8 cellular contexts compared by ENCODE assay signal in the genomic region with DNA sequence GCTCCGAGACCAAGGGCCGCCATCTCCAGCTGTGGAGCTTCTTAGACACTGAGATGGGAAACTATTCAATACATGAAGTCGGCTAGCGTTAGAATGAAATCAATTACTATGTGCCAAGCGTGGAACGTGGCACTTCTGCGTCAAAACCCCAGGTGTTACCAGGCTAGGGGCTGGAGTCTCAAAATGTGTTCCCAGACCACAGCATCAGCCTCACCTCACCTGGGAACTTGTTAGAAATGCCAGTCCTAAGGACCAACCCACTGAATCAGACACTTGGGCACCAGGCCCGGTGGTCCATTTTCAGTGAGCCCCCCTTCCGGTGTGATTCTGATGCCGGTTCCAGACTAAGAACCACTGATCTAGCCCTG. TPM values are rescaled to one million over a fixed set of nuclear protein-coding genes. Genes with fewer than 3 reads are reported as not detected.
DNase-seq lines count a peak whose midpoint lies in the region; ATAC-seq and TF ChIP-seq lines count a peak whose summit lies in the region.

No MANE protein-coding gene starts in this region.

- 34 to 39% methylated on average over 10 of the region's 10 CpGs for WGBS in esophagus, 2 donors
- WGBS in trophoblast cell (ENCODE audit: extremely low coverage, insufficient coverage, insufficient read length) = no CpG with 5 or more reads among the region's 10 CpGs

- peak overlapping the region; percentile 6 for H3K4ac ChIP-seq in trophoblast cell (ENCODE audit: low read depth, low read length)

- H3K79me1 ChIP-seq in trophoblast cell (ENCODE audit: low read length) = peaks cover 52% of the 10 kb centered on the region

- peak overlapping the region; percentile 72 to 99 (median 94) for H3K27ac Mint-ChIP-seq in CD8-positive, alpha-beta memory T cell

- no peaks in the 10 kb centered on the region for H3K9me3 ChIP-seq in CD8-positive, alpha-beta memory T cell (ENCODE audit: low read length)
- no peaks in the 10 kb centered on the region for H3K9me3 ChIP-seq in esophagus (ENCODE audit: control insufficient read depth in 2 of 2, insufficient read depth in 1 of 2, low read depth in 1 of 2, low read length in 1 of 2)
- no peaks in the 10 kb centered on the region for H3K9me3 ChIP-seq in trophoblast cell (ENCODE audit: insufficient read depth, low read depth, low read length)

- ATAC-seq in HG03025 (IDR thresholded peaks at IDR 0.05; ENCODE audit: low FRiP score, unreplicated experiment) (no peak), left colon (no peak), HG02981 (IDR thresholded peaks at IDR 0.05; ENCODE audit: unreplicated experiment) (no peak)

- H3K4me3 Mint-ChIP-seq in CD8-positive, alpha-beta memory T cell = peak overlapping the region; percentile 84 to 94 (median 87)

- H3K14ac ChIP-seq in trophoblast cell (ENCODE audit: low read length) = peak overlapping the region; percentile 35

- H4K12ac ChIP-seq in trophoblast cell (ENCODE audit: low read depth, low read length) = no peak overlapping the region

- peak overlapping the region; percentile 28 for H2AK5ac ChIP-seq in trophoblast cell (ENCODE audit: low read length)

- peak overlapping the region; percentile 26 for H3K18ac ChIP-seq in trophoblast cell (ENCODE audit: low read length)

- peaks cover 39% of the 10 kb centered on the region for H3K79me2 ChIP-seq in trophoblast cell (ENCODE audit: control insufficient read depth, insufficient read depth, low read length, poor library complexity)

- H3K27ac ChIP-seq in CD8-positive, alpha-beta memory T cell (ENCODE audit: low read depth, low read length) = peak overlapping the region; percentile 68
- H3K27ac ChIP-seq in RWPE1 (peak overlapping the region; percentile 100), esophagus (ENCODE audit: low read depth in 2 of 2, low read length in 1 of 2) (peak overlapping the region; percentile 99 to 100), trophoblast cell (ENCODE audit: low read depth, low read length) (peak overlapping the region; percentile 82)

- H2AFZ ChIP-seq in trophoblast cell (ENCODE audit: insufficient read depth, low read length, poor library complexity) = no peak overlapping the region

- peaks cover 33 to 45% (median 40%) of the 10 kb centered on the region in 3 donors for H3K4me1 Mint-ChIP-seq in CD8-positive, alpha-beta memory T cell

- H3K9ac ChIP-seq in trophoblast cell (ENCODE audit: low read length) = peak overlapping the region; percentile 6

- H2BK120ac ChIP-seq in trophoblast cell (ENCODE audit: insufficient read depth, low read length, poor library complexity) = no peak overlapping the region

- peak overlapping the region; percentile 63 for H3K4me2 ChIP-seq in trophoblast cell (ENCODE audit: low read length)

- H3K27me3 ChIP-seq in CD8-positive, alpha-beta memory T cell (ENCODE audit: insufficient read depth, low read length, poor library complexity, severe bottlenecking) = no peaks in the 10 kb centered on the region
- H3K27me3 ChIP-seq in esophagus (ENCODE audit: control insufficient read depth in 1 of 2, insufficient read depth in 2 of 2, low read length in 2 of 2) = no peaks in the 10 kb centered on the region
- no peaks in the 10 kb centered on the region for H3K27me3 ChIP-seq in trophoblast cell (ENCODE audit: insufficient read depth, low read length)

- H2BK5ac ChIP-seq in trophoblast cell (ENCODE audit: low read depth, low read length, poor library complexity) = peak overlapping the region; percentile 85

- POLR2A ChIA-PET in CD8-positive, alpha-beta memory T cell (lab: Charles Lee) = interaction anchor here (0.6 to 12.2 kb wide), 6 partner anchors 8 to 90 kb away, joined by 3 to 277 read pairs (median 6); partner anchors contain the start of gene PSMD9
- POLR2A ChIA-PET in RWPE1 (lab: Yijun Ruan, JAX; ENCODE audit: low non-redundant PET) = no interaction called here

- H3K23ac ChIP-seq in trophoblast cell (ENCODE audit: low read length) = no peak overlapping the region

- peak overlapping the region; percentile 47 for H4K91ac ChIP-seq in trophoblast cell (ENCODE audit: low read depth, low read length)

- H2BK12ac ChIP-seq in trophoblast cell (ENCODE audit: low read length) = peak overlapping the region; percentile 59

- peak overlapping the region; percentile 56 for H3K4me3 ChIP-seq in CD8-positive, alpha-beta memory T cell (ENCODE audit: low read length)
- H3K4me3 ChIP-seq in esophagus (ENCODE audit: low read depth in 1 of 2, low read length in 2 of 2) (peak overlapping the region; percentile 42 to 88), trophoblast cell (ENCODE audit: low read depth, low read length) (peak overlapping the region; percentile 54)

- no peak for TF ChIP-seq CTCF in RWPE1 (conservative IDR thresholded peaks at IDR 0.05; ENCODE audit: low read depth)

- H3K27me3 Mint-ChIP-seq in CD8-positive, alpha-beta memory T cell = no peaks in the 10 kb centered on the region

- H3K9me3 Mint-ChIP-seq in CD8-positive, alpha-beta memory T cell = no peaks in the 10 kb centered on the region

- peaks cover 15% of the 10 kb centered on the region for H3K36me3 ChIP-seq in CD8-positive, alpha-beta memory T cell (ENCODE audit: insufficient read depth, low read length)
- peaks cover 0 to 10% of the 10 kb centered on the region in 2 donors for H3K36me3 ChIP-seq in esophagus (ENCODE audit: control insufficient read depth in 2 of 2, insufficient read depth in 2 of 2, low read length in 1 of 2)
- H3K36me3 ChIP-seq in trophoblast cell (ENCODE audit: control insufficient read depth in 1 of 2, insufficient read depth in 2 of 2, low read length in 2 of 2) = peaks cover 18 to 31% of the 10 kb centered on the region in 2 experiments

- peaks cover 39% of the 10 kb centered on the region for H3K4me1 ChIP-seq in CD8-positive, alpha-beta memory T cell (ENCODE audit: insufficient read depth, low read length)
- peaks cover 2 to 35% of the 10 kb centered on the region in 2 donors for H3K4me1 ChIP-seq in esophagus (ENCODE audit: control insufficient read depth in 2 of 2, insufficient read depth in 2 of 2, low read length in 1 of 2)
- peaks cover 26 to 42% of the 10 kb centered on the region in 2 experiments for H3K4me1 ChIP-seq in trophoblast cell (ENCODE audit: control insufficient read depth in 1 of 2, insufficient read depth in 2 of 2, low read length in 2 of 2)

- H4K8ac ChIP-seq in trophoblast cell (ENCODE audit: low read depth, low read length) = peak overlapping the region; percentile 40

- peaks cover 0 to 69% (median 8%) of the 10 kb centered on the region in 3 donors for H3K36me3 Mint-ChIP-seq in CD8-positive, alpha-beta memory T cell

- peak in 1 of 5 donors; percentile 34 for DNase-seq in CD8-positive, alpha-beta memory T cell
- DNase-seq in RWPE1 (ENCODE audit: low spot score) (no peak), trophoblast cell (peak in 1 of 2 donors; percentile 44), left colon (no peak), Kasumi-1 (lab: John Stamatoyannopoulos, UW) (no peak)

- intact Hi-C loops in left colon (cut with DNase I, micrococcal nuclease) = no loop called here

- CTCF ChIA-PET in CD8-positive, alpha-beta memory T cell (lab: Charles Lee) = interaction anchor here (38.2 to 44.0 kb wide), 2 partner anchors 2 to 16 kb away, joined by 1908 read pairs; partner anchors contain the start of genes RHOF and SETD1B
- CTCF ChIA-PET in RWPE1 (lab: Yijun Ruan, JAX) = interaction anchor here (7.9 kb wide), 1 partner anchor 10 kb away, joined by 212 read pairs; no protein-coding TSS in a partner anchor

RNA-seq across cellular contexts. Expression of gene SETD1B, which starts 5.0 kb away (rescaled TPM):
- total RNA-seq in CD8-positive, alpha-beta memory T cell = 10 to 100 TPM; 31.3 to 31.9 TPM
- polyA plus RNA-seq in CD8-positive, alpha-beta memory T cell = 2.4 TPM
- 10 to 100 TPM in 1 of 2 donors, 1 to 10 TPM in 1; 7.7 to 12.8 TPM for polyA plus RNA-seq in esophagus
- polyA plus RNA-seq in trophoblast cell (2013) = 19.3 and 19.5 TPM in 2 replicates
- 10 to 100 TPM; 24.6 to 27.5 TPM for total RNA-seq in left colon

RNA-seq across cellular contexts. Expression of gene RHOF, which starts 5.3 kb away (rescaled TPM):
- 100 to 1,000 TPM; 145 to 152 TPM for total RNA-seq in CD8-positive, alpha-beta memory T cell
- polyA plus RNA-seq in CD8-positive, alpha-beta memory T cell = 139 TPM
- polyA plus RNA-seq in esophagus = 1 to 10 TPM; 5.8 to 6.4 TPM
- 10.9 and 11.1 TPM in 2 replicates for polyA plus RNA-seq in trophoblast cell (2013)
- 100 to 1,000 TPM in 1 of 2 donors, 10 to 100 TPM in 1; 60.3 to 148 TPM for total RNA-seq in left colon

RNA-seq across cellular contexts. Expression of gene HPD, which starts 59.9 kb away (rescaled TPM):
- not detected for total RNA-seq in CD8-positive, alpha-beta memory T cell
- not detected for polyA plus RNA-seq in CD8-positive, alpha-beta memory T cell
- polyA plus RNA-seq in esophagus = under 1 TPM; 0.29 to 0.31 TPM
- polyA plus RNA-seq in trophoblast cell (2013) = 2.5 TPM in 2 replicates
- total RNA-seq in left colon = under 1 TPM in 1 of 2 donors, not detected in 1; 0.42 TPM
